8 cellular contexts compared by ENCODE assay signal in genomic region chr12:124993568-124994434, GRCh38.
DNase-seq lines count a peak whose midpoint lies in the region; ATAC-seq lines count a peak whose summit lies in the region.

TSS of gene BRI3BP (plus strand) at chr12:124993645. CDS start at chr12:124993791, 146 bp downstream.

- peak; percentile 75 for DNase-seq in DMS 273 (lab: John Stamatoyannopoulos, UW; ENCODE audit: unreplicated experiment)
- DNase-seq in DMS 273 treated with DMSO at 0.1 percent for 48 hours (lab: John Stamatoyannopoulos, UW), result no peak
- peak; percentile 78 for DNase-seq in NCI-H1105 (lab: John Stamatoyannopoulos, UW)
- peak; percentile 49 to 55 (median 53) for DNase-seq in activated CD4-positive, CD25-positive, alpha-beta regulatory T cell (lab: John Stamatoyannopoulos, UW)
- peak in 51 of 61 donors; percentile 5 to 69 (median 34) for DNase-seq in caudate nucleus (lab: John Stamatoyannopoulos, UW)
- peak; percentile 70 for DNase-seq in kidney tubule cell (ENCODE audit: low spot score)
- peak; percentile 79 to 85 for DNase-seq in stimulated activated CD4-positive, alpha-beta T cell treated with anti-CD3 and anti-CD28 coated beads, Interleukin-2, amount 100 ng/mL, for 24 hours

- H3K27ac ChIP-seq in caudate nucleus (ENCODE audit: low read depth, low read length), result no peak within 1 kb of the TSS

- ATAC-seq in HG02610 (IDR thresholded peaks at IDR 0.05; ENCODE audit: unreplicated experiment), result peak; percentile 59
